ENCODE assay signal across 2 cellular contexts in genomic region chr9:127920794-127921193, GRCh38.
TF ChIP-seq lines count a peak whose summit lies in the region.

No MANE protein-coding gene starts in this region.

TF ChIP-seq in A549, 52 proteins besides CTCF, POLR2A, EP300 and RAD21:
- TF ChIP-seq ZFP36 (IDR thresholded peaks at IDR 0.05; ENCODE audit: borderline replicate concordance, partially characterized antibody) (peak; percentile 49), HES2 (IDR thresholded peaks at IDR 0.05) (no peak)

TF ChIP-seq in K562, 482 proteins besides CTCF, POLR2A, EP300 and RAD21:
- TF ChIP-seq BCOR (IDR thresholded peaks at IDR 0.05) (peak; percentile 34; the same call in 1 of the 2 replicates), SREBF1 (IDR thresholded peaks at IDR 0.05; ENCODE audit: borderline replicate concordance, low read depth, low read length) (no peak), NEUROD1 (IDR thresholded peaks at IDR 0.05; ENCODE audit: borderline replicate concordance, low read depth, low read length, partially characterized antibody) (no peak), HMG20B (CRISPR knock-in tag; IDR thresholded peaks at IDR 0.05) (no peak), LARP7 (IDR thresholded peaks at IDR 0.05) (no peak), ELK1 (CRISPR knock-in tag; IDR thresholded peaks at IDR 0.05) (no peak), BHLHE40 (IDR thresholded peaks at IDR 0.05; ENCODE audit: low read length) (no peak), AFF1 (IDR thresholded peaks at IDR 0.05; ENCODE audit: low read depth in 1 of 2, partially characterized antibody in 2 of 2) (no peak), KDM1A (IDR thresholded peaks at IDR 0.05) (0 out of 4 replicates have a peak, but pooled peaks have one; percentile 26 to 31), SMAD1 (IDR thresholded peaks at IDR 0.05; ENCODE audit: low read depth, low read length, partially characterized antibody) (no peak), CBX2 (IDR thresholded peaks at IDR 0.05; ENCODE audit: insufficient read depth, low read length, poor library complexity, severe bottlenecking) (no peak), ZNF407 (IDR thresholded peaks at IDR 0.05; ENCODE audit: low read depth) (no peak), CCAR2 (IDR thresholded peaks at IDR 0.05; ENCODE audit: low read depth, low read length) (no peak), E2F3 (CRISPR knock-in tag; IDR thresholded peaks at IDR 0.05) (no peak), L3MBTL2 (IDR thresholded peaks at IDR 0.05) (no peak), ZFP36 (IDR thresholded peaks at IDR 0.05; ENCODE audit: low read depth, low read length, partially characterized antibody) (peak; percentile 77), SLC30A9 (CRISPR knock-in tag; IDR thresholded peaks at IDR 0.05) (no peak), ZBTB17 (CRISPR knock-in tag; IDR thresholded peaks at IDR 0.05) (no peak), RBM25 (IDR thresholded peaks at IDR 0.05; ENCODE audit: low read depth, low read length, severe bottlenecking) (peak; percentile 62), PTBP1 (IDR thresholded peaks at IDR 0.05; ENCODE audit: low read depth, low read length) (0 out of 2 replicates have a peak, but pooled peaks have one; percentile 33), GABPA (tag; conservative IDR thresholded peaks at IDR 0.05; ENCODE audit: low read depth) (no peak), ZBTB34 (CRISPR knock-in tag; IDR thresholded peaks at IDR 0.05) (no peak), HMGN3 (IDR thresholded peaks at IDR 0.05; ENCODE audit: borderline replicate concordance, extremely low read depth, insufficient read length, low read depth, low read length) (no peak), SMAD3 (CRISPR knock-in tag; conservative IDR thresholded peaks at IDR 0.05) (no peak), ZNF384 (IDR thresholded peaks at IDR 0.05; ENCODE audit: low read depth, low read length) (no peak), ZNF79 (CRISPR knock-in tag; IDR thresholded peaks at IDR 0.05; ENCODE audit: low read depth) (no peak)
TF ChIP-seq in K562: peak in this region for 5.
